9 cellular contexts compared by ENCODE assay signal in genomic region chr6:35729349-35729678, GRCh38. TPM values are rescaled to one million over a fixed set of nuclear protein-coding genes. Genes with fewer than 3 reads are reported as not detected.
DNase-seq lines count a peak whose midpoint lies in the region; ATAC-seq lines count a peak whose summit lies in the region.
"Had no signal": no experiment of that assay in that cellular context is flagged by ENCODE, and none has a peak within 500 bp of the region (broad histone marks: within the 10 kb centered on the region; RNA-seq: fewer than 3 reads in every experiment).

No MANE protein-coding gene starts in this region.

- H3K9ac ChIP-seq in mesendoderm (ENCODE audit: low read length): no peak overlapping the region
- H3K9ac ChIP-seq: GM23248 had no signal

- no peaks in the 10 kb centered on the region for H3K36me3 ChIP-seq in CD4-positive, CD25-positive, alpha-beta regulatory T cell (ENCODE audit: control insufficient read depth, insufficient read depth, low read length)
- no peaks in the 10 kb centered on the region for H3K36me3 ChIP-seq in mesendoderm (ENCODE audit: control insufficient read depth, insufficient read depth, low read length)

- H3K23ac ChIP-seq in mesendoderm (ENCODE audit: low read length): no peak overlapping the region

- no peak for DNase-seq in CD4-positive, CD25-positive, alpha-beta regulatory T cell
- DNase-seq in activated T-helper 2 cell treated with anti-CD3 and anti-CD28 coated beads, Interferon-gamma antibody, Interleukin-2, Interleukin-4, amounts not matched to agents 10 μg/mL and 5 μg/mL and 100 μg/mL, durations not matched to agents 14 hours and 24 hours and 36 hours (ENCODE audit: low spot score): no peak
- DNase-seq in naive thymus-derived CD8-positive, alpha-beta T cell: no peak
- DNase-seq in H4 (ENCODE audit: low spot score) (no peak), mesendoderm (no peak), RKO (ENCODE audit: low spot score) (no peak)
- DNase-seq: foreskin melanocyte, GM23248, NCI-H1417 treated with DMSO at 0.1 percent for 48 hours had no signal

- peak overlapping the region; percentile 34 for H3K4me3 ChIP-seq in CD4-positive, CD25-positive, alpha-beta regulatory T cell (ENCODE audit: low read depth, low read length)
- no peak overlapping the region for H3K4me3 ChIP-seq in mesendoderm (ENCODE audit: low read length)
- H3K4me3 ChIP-seq: GM23248 had no signal

- POLR2A ChIA-PET in naive thymus-derived CD8-positive, alpha-beta T cell (lab: Charles Lee): interaction anchor here (0.5 to 12.8 kb wide), 12 partner anchors 7 to 827 kb away, joined by 3 to 142 read pairs (median 6); partner anchors contain the start of genes ARMC12 and FKBP5

- H3K9me3 ChIP-seq in CD4-positive, CD25-positive, alpha-beta regulatory T cell (ENCODE audit: control insufficient read depth in 2 of 2, low read length in 2 of 2): no peaks in the 10 kb centered on the region

- H3K36me3 Mint-ChIP-seq in CD4-positive, CD25-positive, alpha-beta regulatory T cell: no peaks in the 10 kb centered on the region
- no peaks in the 10 kb centered on the region for H3K36me3 Mint-ChIP-seq in activated T-helper 2 cell treated with anti-CD3 and anti-CD28 coated beads, Interferon-gamma antibody, Interleukin-2, Interleukin-4, amounts not matched to agents 10 μg/mL and 5 μg/mL and 100 μg/mL, durations not matched to agents 14 hours and 24 hours and 36 hours (ENCODE audit: low read depth)
- H3K36me3 Mint-ChIP-seq in naive thymus-derived CD8-positive, alpha-beta T cell: no peaks in the 10 kb centered on the region

- no peak overlapping the region for H3K4ac ChIP-seq in mesendoderm (ENCODE audit: low read depth, low read length)

- intact Hi-C loops in activated T-helper 2 cell treated with anti-CD3 and anti-CD28 coated beads, Interferon-gamma antibody, Interleukin-2, Interleukin-4, amounts not matched to agents 10 μg/mL and 5 μg/mL and 100 μg/mL, durations not matched to agents 14 hours and 24 hours and 36 hours (cut with micrococcal nuclease): no loop called here

- H3K9me3 Mint-ChIP-seq in CD4-positive, CD25-positive, alpha-beta regulatory T cell: no peaks in the 10 kb centered on the region
- no peaks in the 10 kb centered on the region for H3K9me3 Mint-ChIP-seq in activated T-helper 2 cell treated with anti-CD3 and anti-CD28 coated beads, Interferon-gamma antibody, Interleukin-2, Interleukin-4, amounts not matched to agents 10 μg/mL and 5 μg/mL and 100 μg/mL, durations not matched to agents 14 hours and 24 hours and 36 hours
- no peaks in the 10 kb centered on the region for H3K9me3 Mint-ChIP-seq in naive thymus-derived CD8-positive, alpha-beta T cell

- peaks cover 76% of the 10 kb centered on the region for H3K4me1 ChIP-seq in CD4-positive, CD25-positive, alpha-beta regulatory T cell (ENCODE audit: control insufficient read depth, insufficient read depth, low read length, poor library complexity, severe bottlenecking)
- H3K4me1 ChIP-seq in mesendoderm (ENCODE audit: control insufficient read depth, low read depth, low read length): peaks cover 19% of the 10 kb centered on the region

- peaks cover 5% of the 10 kb centered on the region for H3K27me3 Mint-ChIP-seq in CD4-positive, CD25-positive, alpha-beta regulatory T cell
- no peaks in the 10 kb centered on the region for H3K27me3 Mint-ChIP-seq in activated T-helper 2 cell treated with anti-CD3 and anti-CD28 coated beads, Interferon-gamma antibody, Interleukin-2, Interleukin-4, amounts not matched to agents 10 μg/mL and 5 μg/mL and 100 μg/mL, durations not matched to agents 14 hours and 24 hours and 36 hours (ENCODE audit: low read depth)
- no peaks in the 10 kb centered on the region for H3K27me3 Mint-ChIP-seq in naive thymus-derived CD8-positive, alpha-beta T cell

- H3K4me2 ChIP-seq in mesendoderm (ENCODE audit: low read length): no peak overlapping the region

- H3K79me1 ChIP-seq in mesendoderm (ENCODE audit: low read length): no peaks in the 10 kb centered on the region

- no peak overlapping the region for H2BK15ac ChIP-seq in mesendoderm (replicated peaks; ENCODE audit: low read depth)

- no peak overlapping the region for H2AK5ac ChIP-seq in mesendoderm (ENCODE audit: low read length)

- no peaks in the 10 kb centered on the region for H3K27me3 ChIP-seq in CD4-positive, CD25-positive, alpha-beta regulatory T cell (ENCODE audit: control insufficient read depth, insufficient read depth, low read length)
- no peaks in the 10 kb centered on the region for H3K27me3 ChIP-seq in mesendoderm (ENCODE audit: insufficient read depth, low read length, poor library complexity)

- no peaks in the 10 kb centered on the region for H3K79me2 ChIP-seq in mesendoderm (ENCODE audit: control insufficient read depth, insufficient read depth, low read length)

- H4K5ac ChIP-seq in mesendoderm (ENCODE audit: low read length): no peak overlapping the region

- H2BK120ac ChIP-seq in mesendoderm (ENCODE audit: low read depth, low read length): no peak overlapping the region

- H2BK5ac ChIP-seq in mesendoderm (ENCODE audit: low read length): no peak overlapping the region

- H3K27ac Mint-ChIP-seq in CD4-positive, CD25-positive, alpha-beta regulatory T cell: peak overlapping the region; percentile 95 to 97 (median 97)
- peak overlapping the region; percentile 76 for H3K27ac Mint-ChIP-seq in activated T-helper 2 cell treated with anti-CD3 and anti-CD28 coated beads, Interferon-gamma antibody, Interleukin-2, Interleukin-4, amounts not matched to agents 10 μg/mL and 5 μg/mL and 100 μg/mL, durations not matched to agents 14 hours and 24 hours and 36 hours
- peak overlapping the region; percentile 91 to 99 (median 97) for H3K27ac Mint-ChIP-seq in naive thymus-derived CD8-positive, alpha-beta T cell

- H4K8ac ChIP-seq in mesendoderm (ENCODE audit: low read depth, low read length): no peak overlapping the region

- H3K4me3 Mint-ChIP-seq in CD4-positive, CD25-positive, alpha-beta regulatory T cell: peak overlapping the region; percentile 64 to 91 (median 87)
- H3K4me3 Mint-ChIP-seq in activated T-helper 2 cell treated with anti-CD3 and anti-CD28 coated beads, Interferon-gamma antibody, Interleukin-2, Interleukin-4, amounts not matched to agents 10 μg/mL and 5 μg/mL and 100 μg/mL, durations not matched to agents 14 hours and 24 hours and 36 hours (ENCODE audit: low read depth): peak overlapping the region; percentile 20
- peak overlapping the region; percentile 45 to 93 (median 87) for H3K4me3 Mint-ChIP-seq in naive thymus-derived CD8-positive, alpha-beta T cell

- H3K4me1 Mint-ChIP-seq in CD4-positive, CD25-positive, alpha-beta regulatory T cell: peaks cover 9 to 93% (median 58%) of the 10 kb centered on the region in 4 donors
- peaks cover 67% of the 10 kb centered on the region for H3K4me1 Mint-ChIP-seq in activated T-helper 2 cell treated with anti-CD3 and anti-CD28 coated beads, Interferon-gamma antibody, Interleukin-2, Interleukin-4, amounts not matched to agents 10 μg/mL and 5 μg/mL and 100 μg/mL, durations not matched to agents 14 hours and 24 hours and 36 hours (ENCODE audit: low read depth)
- H3K4me1 Mint-ChIP-seq in naive thymus-derived CD8-positive, alpha-beta T cell: peaks cover 46 to 89% (median 86%) of the 10 kb centered on the region in 4 donors

- no peak overlapping the region for H3K56ac ChIP-seq in mesendoderm (ENCODE audit: low read length)

- H3K18ac ChIP-seq in mesendoderm (ENCODE audit: low read length): no peak overlapping the region

- WGBS in mesendoderm (ENCODE audit: extremely low coverage, insufficient coverage, low lambda C conversion rate): no CpG with 5 or more reads among the region's 3 CpGs

- peak overlapping the region; percentile 90 for H3K27ac ChIP-seq in CD4-positive, CD25-positive, alpha-beta regulatory T cell (ENCODE audit: insufficient read depth, low read length, poor library complexity, severe bottlenecking)
- no peak overlapping the region for H3K27ac ChIP-seq in mesendoderm (ENCODE audit: low read depth, low read length)
- H3K27ac ChIP-seq: GM23248 had no signal

- ATAC-seq in CD4-positive, CD25-positive, alpha-beta regulatory T cell (ENCODE audit: low read depth in 2 of 2): no peak
- ATAC-seq in naive thymus-derived CD8-positive, alpha-beta T cell: no peak

RNA-seq across cellular contexts. Expression of gene ARMC12, which starts 7.5 kb away (rescaled TPM):
- 0.57 TPM for total RNA-seq in CD4-positive, CD25-positive, alpha-beta regulatory T cell
- polyA plus RNA-seq in CD4-positive, CD25-positive, alpha-beta regulatory T cell: not detected
- 0.89 and 0.97 TPM in 2 replicates for total RNA-seq in activated T-helper 2 cell treated with anti-CD3 and anti-CD28 coated beads, Interferon-gamma antibody, Interleukin-2, Interleukin-4, amounts not matched to agents 10 μg/mL and 5 μg/mL and 100 μg/mL, durations not matched to agents 14 hours and 24 hours and 36 hours
- total RNA-seq in naive thymus-derived CD8-positive, alpha-beta T cell: 1 to 10 TPM; 1.9 to 2.0 TPM
- 1 to 10 TPM in 2 of 3 donors, under 1 TPM in 1; 0.30 to 1.3 (median 1.2) TPM for polyA plus RNA-seq in naive thymus-derived CD8-positive, alpha-beta T cell
- total RNA-seq in H4 (2014; rRNA removed; shearing (Covaris generic)): 0.33 TPM in 1 of 2 replicates, not detected in the other
- 0.31 TPM for polyA plus RNA-seq in mesendoderm (2013, experiment 1 of 2)
- polyA plus RNA-seq in mesendoderm (2013, experiment 2 of 2): 0.29 TPM
- total RNA-seq: GM23248 had no signal

RNA-seq across cellular contexts. Expression of gene FKBP5, which starts 40.6 kb away (rescaled TPM):
- total RNA-seq in CD4-positive, CD25-positive, alpha-beta regulatory T cell: 55.0 TPM
- 100 to 1,000 TPM in 2 of 4 donors, 10 to 100 TPM in 2; 27.5 to 157 (median 106) TPM for polyA plus RNA-seq in CD4-positive, CD25-positive, alpha-beta regulatory T cell
- total RNA-seq in activated T-helper 2 cell treated with anti-CD3 and anti-CD28 coated beads, Interferon-gamma antibody, Interleukin-2, Interleukin-4, amounts not matched to agents 10 μg/mL and 5 μg/mL and 100 μg/mL, durations not matched to agents 14 hours and 24 hours and 36 hours: 88.1 and 90.9 TPM in 2 replicates
- 10 to 100 TPM; 75.4 to 79.1 TPM for total RNA-seq in naive thymus-derived CD8-positive, alpha-beta T cell
- 100 to 1,000 TPM; 108 to 297 (median 154) TPM for polyA plus RNA-seq in naive thymus-derived CD8-positive, alpha-beta T cell
- 2.0 and 3.4 TPM in 2 replicates for total RNA-seq in H4 (2014; rRNA removed; shearing (Covaris generic))
- polyA plus RNA-seq in mesendoderm (2013, experiment 1 of 2): 38.7 TPM
- 38.4 TPM for polyA plus RNA-seq in mesendoderm (2013, experiment 2 of 2)

RNA-seq across cellular contexts. Expression of gene CLPSL2, which starts 47.1 kb away (rescaled TPM):
- not detected for total RNA-seq in CD4-positive, CD25-positive, alpha-beta regulatory T cell
- not detected for polyA plus RNA-seq in CD4-positive, CD25-positive, alpha-beta regulatory T cell
- not detected in 2 replicates for total RNA-seq in activated T-helper 2 cell treated with anti-CD3 and anti-CD28 coated beads, Interferon-gamma antibody, Interleukin-2, Interleukin-4, amounts not matched to agents 10 μg/mL and 5 μg/mL and 100 μg/mL, durations not matched to agents 14 hours and 24 hours and 36 hours
- not detected for total RNA-seq in naive thymus-derived CD8-positive, alpha-beta T cell
- not detected for polyA plus RNA-seq in naive thymus-derived CD8-positive, alpha-beta T cell
- 5.7 TPM in 1 of 2 replicates, not detected in the other for total RNA-seq in H4 (2014; rRNA removed; shearing (Covaris generic))
- polyA plus RNA-seq in mesendoderm (2013, experiment 1 of 2): 1.7 TPM
- 1.6 TPM for polyA plus RNA-seq in mesendoderm (2013, experiment 2 of 2)
- total RNA-seq: GM23248 had no signal
- polyA plus RNA-seq: GM23248 had no signal

RNA-seq across cellular contexts. Expression of gene CLPSL1, which starts 51.5 kb away (rescaled TPM):
- total RNA-seq in CD4-positive, CD25-positive, alpha-beta regulatory T cell: not detected
- polyA plus RNA-seq in CD4-positive, CD25-positive, alpha-beta regulatory T cell: not detected
- total RNA-seq in activated T-helper 2 cell treated with anti-CD3 and anti-CD28 coated beads, Interferon-gamma antibody, Interleukin-2, Interleukin-4, amounts not matched to agents 10 μg/mL and 5 μg/mL and 100 μg/mL, durations not matched to agents 14 hours and 24 hours and 36 hours: not detected in 2 replicates
- total RNA-seq in naive thymus-derived CD8-positive, alpha-beta T cell: not detected
- polyA plus RNA-seq in naive thymus-derived CD8-positive, alpha-beta T cell: not detected
- not detected in 2 replicates for total RNA-seq in H4 (2014; rRNA removed; shearing (Covaris generic))
- not detected for polyA plus RNA-seq in mesendoderm (2013, experiment 1 of 2)
- polyA plus RNA-seq in mesendoderm (2013, experiment 2 of 2): not detected
- total RNA-seq: GM23248 had no signal
- polyA plus RNA-seq: GM23248 had no signal

Comparison
In these comparisons a context has a peak if more than half of its experiments do, and no peak if none do; other contexts are left out.
1. H3K4me3 Mint-ChIP-seq: peak in every context shown above with its lines; median percentile 87 in CD4-positive, CD25-positive, alpha-beta regulatory T cell; 87 in naive thymus-derived CD8-positive, alpha-beta T cell; 20 in activated T-helper 2 cell treated with anti-CD3 and anti-CD28 coated beads, Interferon-gamma antibody, Interleukin-2, Interleukin-4, amounts not matched to agents 10 μg/mL and 5 μg/mL and 100 μg/mL, durations not matched to agents 14 hours and 24 hours and 36 hours.
2. RNA of gene FKBP5, which starts 40.6 kb away (total RNA-seq): 88.1 to 90.9 TPM in activated T-helper 2 cell treated with anti-CD3 and anti-CD28 coated beads, Interferon-gamma antibody, Interleukin-2, Interleukin-4, amounts not matched to agents 10 μg/mL and 5 μg/mL and 100 μg/mL, durations not matched to agents 14 hours and 24 hours and 36 hours, 75.4 to 79.1 TPM in naive thymus-derived CD8-positive, alpha-beta T cell and 55.0 TPM in CD4-positive, CD25-positive, alpha-beta regulatory T cell (single experiment); 2.0 to 3.4 TPM in H4; every median in the first group is over 10 times any median in the second.
3. Peak in every context shown above with its lines, with median percentiles within 50 percentile points of each other: H3K27ac Mint-ChIP-seq.